In genomic region chr6:98833101-98834059, GRCh38 we compare ENCODE assay signal across 8 cellular contexts. TPM values are rescaled to one million over a fixed set of nuclear protein-coding genes. Genes with fewer than 3 reads are reported as not detected.
DNase-seq lines count a peak whose midpoint lies in the region; ATAC-seq and TF ChIP-seq lines count a peak whose summit lies in the region.

No MANE protein-coding gene starts in this region.

- in situ Hi-C loops in astrocyte of the cerebellum (cut with HindIII; ENCODE audit: low sequenced_read_pairs): no loop called here

- peak; percentile 38 for ATAC-seq in GM21528 (IDR thresholded peaks at IDR 0.05; ENCODE audit: low FRiP score, unreplicated experiment)
- ATAC-seq in sciatic nerve: peak; percentile 59
- ATAC-seq in GM18498 (IDR thresholded peaks at IDR 0.05; ENCODE audit: unreplicated experiment): no peak

- peak overlapping the region; percentile 59 for H3K4me3 ChIP-seq in astrocyte of the cerebellum (ENCODE audit: low read depth, low read length)

- TF ChIP-seq CTCF in astrocyte of the cerebellum (IDR thresholded peaks at IDR 0.05; ENCODE audit: low read depth, low read length, missing control alignments): peak; percentile 10

- intact Hi-C loops in sciatic nerve (cut with DNase I): no loop called here

- DNase-seq in CD1c-positive myeloid dendritic cell (ENCODE audit: extremely low spot score): peak; percentile 32
- peak; percentile 22 for DNase-seq in NCI-H446 treated with DMSO at 0.1 percent for 48 hours (lab: John Stamatoyannopoulos, UW)
- no peak for DNase-seq in astrocyte of the cerebellum (ENCODE audit: low read depth)
- DNase-seq in iPS-NIHi11 (ENCODE audit: low spot score): peak; percentile 46
- no peak for DNase-seq in sciatic nerve (ENCODE audit: low spot score)
- no peak for DNase-seq in stimulated activated CD4-positive, alpha-beta T cell treated with anti-CD3 and anti-CD28 coated beads, Interleukin-12 subunit alpha, Interleukin-12 subunit beta, amount 100 ng/mL, for 4 hours

RNA-seq across cellular contexts. Expression of gene POU3F2, which starts 1.0 kb away (rescaled TPM):
- total RNA-seq in sciatic nerve: 9.2 TPM

Comparison
In these comparisons a context has a peak if more than half of its experiments do, and no peak if none do; other contexts are left out.
1. DNase-seq: peak in CD1c-positive myeloid dendritic cell (single experiment), NCI-H446 treated with DMSO at 0.1 percent for 48 hours (single experiment) and iPS-NIHi11 (single experiment); none in astrocyte of the cerebellum (single experiment), sciatic nerve (single experiment) and stimulated activated CD4-positive, alpha-beta T cell treated with anti-CD3 and anti-CD28 coated beads, Interleukin-12 subunit alpha, Interleukin-12 subunit beta, amount 100 ng/mL, for 4 hours (single experiment).